ENCODE assay signal across 21 cellular contexts in genomic region chr3:48372377-48372770, GRCh38. TPM values are rescaled to one million over a fixed set of nuclear protein-coding genes. Genes with fewer than 3 reads are reported as not detected.
DNase-seq lines count a peak whose midpoint lies in the region; ATAC-seq and TF ChIP-seq lines count a peak whose summit lies in the region.
"Had no signal": no experiment of that assay in that cellular context is flagged by ENCODE, and none has a peak within 500 bp of the region (broad histone marks: within the 10 kb centered on the region; RNA-seq: fewer than 3 reads in every experiment).

No MANE protein-coding gene starts in this region.

- TF ChIP-seq CTCF in neural progenitor cell (IDR thresholded peaks at IDR 0.05) = no peak

- peaks cover 9% of the 10 kb centered on the region for H3K4me1 Mint-ChIP-seq in neural progenitor cell
- H3K4me1 Mint-ChIP-seq: CD8-positive, alpha-beta memory T cell had no signal

- H3K27me3 Mint-ChIP-seq in neural progenitor cell (ENCODE audit: insufficient read depth, low read depth) = peaks cover under 1% of the 10 kb centered on the region

- peak overlapping the region; percentile 13 for H3K27ac ChIP-seq in neural progenitor cell
- H3K27ac ChIP-seq: A549; BLaER1 treated with 17β-estradiol and CSF1 and Interleukin-3, amounts not matched to agents 10 nM and 100 nM had no signal

- H3K9me3 Mint-ChIP-seq in neural progenitor cell = no peaks in the 10 kb centered on the region
- H3K9me3 Mint-ChIP-seq: CD8-positive, alpha-beta memory T cell; T-helper 1 cell treated with Interleukin-12 subunit alpha and Interleukin-12 subunit beta and Interleukin-4 antibody, amounts not matched to agents 30 μg/mL and 1 μg/mL, for 36 hours had no signal

- no peak overlapping the region for H3K9ac ChIP-seq in neural progenitor cell
- H3K9ac ChIP-seq: BLaER1 treated with 17β-estradiol and CSF1 and Interleukin-3, amounts not matched to agents 10 nM and 100 nM had no signal

- no peaks in the 10 kb centered on the region for H3K9me3 ChIP-seq in neural progenitor cell (ENCODE audit: low read depth)
- H3K9me3 ChIP-seq: A549; BLaER1 treated with 17β-estradiol and CSF1 and Interleukin-3, amounts not matched to agents 10 nM and 100 nM had no signal

- no peak overlapping the region for H2AFZ ChIP-seq in neural progenitor cell (replicated peaks)

- H3K4me1 ChIP-seq in neural progenitor cell = peaks cover 27% of the 10 kb centered on the region
- H3K4me1 ChIP-seq: A549; BLaER1 treated with 17β-estradiol and CSF1 and Interleukin-3, amounts not matched to agents 10 nM and 100 nM had no signal

- no peaks in the 10 kb centered on the region for H4K20me1 ChIP-seq in neural progenitor cell (ENCODE audit: low read depth)
- H4K20me1 ChIP-seq: BLaER1 treated with 17β-estradiol and CSF1 and Interleukin-3, amounts not matched to agents 10 nM and 100 nM had no signal

- DNase-seq in NCI-H2171 treated with DMSO at 0.1 percent for 48 hours (lab: John Stamatoyannopoulos, UW) (peak; percentile 12), NCI-H2171 (lab: John Stamatoyannopoulos, UW) (no peak), G401 (ENCODE audit: low spot score) (peak; percentile 13), NCI-H69 (lab: John Stamatoyannopoulos, UW) (peak; percentile 62), neural progenitor cell (ENCODE audit: low spot score) (no peak), iPS-NIHi11 (ENCODE audit: low spot score) (no peak)
- DNase-seq: CD8-positive, alpha-beta memory T cell; DND-41; GDM1; H7; IMR-90; Kasumi-1; NCI-H1105; NCI-H2029; NCI-H446; SIG-M5 had no signal

- H3K36me3 Mint-ChIP-seq in neural progenitor cell = no peaks in the 10 kb centered on the region
- H3K36me3 Mint-ChIP-seq: CD8-positive, alpha-beta memory T cell had no signal

- H3K4me3 ChIP-seq in neural progenitor cell = no peak overlapping the region
- H3K4me3 ChIP-seq: A549; BLaER1 treated with 17β-estradiol and CSF1 and Interleukin-3, amounts not matched to agents 10 nM and 100 nM had no signal

- no peak overlapping the region for H3K4me2 ChIP-seq in neural progenitor cell
- H3K4me2 ChIP-seq: A549; BLaER1 treated with 17β-estradiol and CSF1 and Interleukin-3, amounts not matched to agents 10 nM and 100 nM had no signal

- no peaks in the 10 kb centered on the region for H3K27me3 ChIP-seq in neural progenitor cell
- H3K27me3 ChIP-seq: BLaER1 treated with 17β-estradiol and CSF1 and Interleukin-3, amounts not matched to agents 10 nM and 100 nM had no signal

- H3K27ac Mint-ChIP-seq in neural progenitor cell = no peak overlapping the region
- H3K27ac Mint-ChIP-seq: CD8-positive, alpha-beta memory T cell; T-helper 1 cell treated with Interleukin-12 subunit alpha and Interleukin-12 subunit beta and Interleukin-4 antibody, amounts not matched to agents 30 μg/mL and 1 μg/mL, for 36 hours had no signal

- in situ Hi-C loops in G401 (cut with HindIII; ENCODE audit: low sequenced_read_pairs) = no loop called here

- no peak overlapping the region for H3K4me3 Mint-ChIP-seq in neural progenitor cell
- H3K4me3 Mint-ChIP-seq: CD8-positive, alpha-beta memory T cell; T-helper 1 cell treated with Interleukin-12 subunit alpha and Interleukin-12 subunit beta and Interleukin-4 antibody, amounts not matched to agents 30 μg/mL and 1 μg/mL, for 36 hours had no signal

- no peaks in the 10 kb centered on the region for H3K36me3 ChIP-seq in neural progenitor cell
- H3K36me3 ChIP-seq: BLaER1 treated with 17β-estradiol and CSF1 and Interleukin-3, amounts not matched to agents 10 nM and 100 nM had no signal

- ATAC-seq in GM18520 (IDR thresholded peaks at IDR 0.05; ENCODE audit: unreplicated experiment) = no peak
- ATAC-seq: A549 had no signal

- no peaks in the 10 kb centered on the region for H3K79me2 ChIP-seq in neural progenitor cell (ENCODE audit: low read depth)

- H3F3A ChIP-seq in neural progenitor cell (ENCODE audit: low read depth) = peaks cover 17% of the 10 kb centered on the region

RNA-seq across cellular contexts. Expression of gene FBXW12, which starts 0.4 kb away (rescaled TPM):
- total RNA-seq in G401 (2014; rRNA removed; shearing (Covaris generic)) = 0.68 TPM in 1 of 2 replicates, not detected in the other
- 0.82 and 1.4 TPM in 2 replicates for total RNA-seq in neural progenitor cell (ENCODE audit: low replicate concordance)
- total RNA-seq: CD8-positive, alpha-beta memory T cell; IMR-90; RPMI7951 had no signal

RNA-seq across cellular contexts. Expression of gene SPINK8, which starts 38.9 kb away (rescaled TPM):
- not detected in 2 replicates for total RNA-seq in G401 (2014; rRNA removed; shearing (Covaris generic))
- total RNA-seq in neural progenitor cell (ENCODE audit: low replicate concordance) = not detected in 2 replicates
- total RNA-seq: CD8-positive, alpha-beta memory T cell; H7; IMR-90; RPMI7951 had no signal

RNA-seq across cellular contexts. Expression of gene PLXNB1, which starts 57.5 kb away (rescaled TPM):
- 10.7 and 23.5 TPM in 2 replicates for total RNA-seq in G401 (2014; rRNA removed; shearing (Covaris generic))
- total RNA-seq in neural progenitor cell (ENCODE audit: low replicate concordance) = 53.6 and 142 TPM in 2 replicates

Comparison
In these comparisons a context has a peak if more than half of its experiments do, and no peak if none do; other contexts are left out.
1. DNase-seq: peak in NCI-H2171 treated with DMSO at 0.1 percent for 48 hours (single experiment), G401 (single experiment) and NCI-H69 (single experiment); none in NCI-H2171 (single experiment), neural progenitor cell (single experiment) and iPS-NIHi11 (single experiment).